In the genomic region with DNA sequence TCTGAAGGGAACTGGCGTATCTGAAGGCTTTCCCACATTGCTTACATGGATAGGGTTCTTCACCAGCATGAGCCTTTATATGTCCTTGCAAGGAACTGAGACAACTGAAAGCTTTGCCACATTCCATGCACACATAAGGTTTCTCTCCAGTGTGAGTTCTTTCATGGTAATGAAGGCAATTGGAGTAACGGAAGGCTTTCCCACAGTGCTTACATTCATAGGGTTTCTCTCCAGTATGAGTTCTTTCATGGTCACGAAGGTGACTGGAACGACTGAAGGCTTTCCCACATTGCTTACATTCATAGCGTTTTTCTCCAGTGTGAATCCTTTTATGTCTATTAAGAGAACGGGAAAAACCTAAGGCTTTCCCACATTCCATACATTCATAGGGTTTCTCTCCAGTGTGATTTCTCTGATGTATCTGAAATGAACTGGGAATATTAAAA, we compare ENCODE assay signal across 27 cellular contexts. TPM values are rescaled to one million over a fixed set of nuclear protein-coding genes. Genes with fewer than 3 reads are reported as not detected.
DNase-seq lines count a peak whose midpoint lies in the region; ATAC-seq, FAIRE-seq and TF ChIP-seq lines count a peak whose summit lies in the region.
"Had no signal": no experiment of that assay in that cellular context is flagged by ENCODE, and none has a peak within 500 bp of the region (broad histone marks: within the 10 kb centered on the region; RNA-seq: fewer than 3 reads in every experiment).

No MANE protein-coding gene starts in this region.

- no peak overlapping the region for H3K27ac Mint-ChIP-seq in CD8-positive, alpha-beta memory T cell
- no peak overlapping the region for H3K27ac Mint-ChIP-seq in activated naive CD4-positive, alpha-beta T cell treated with anti-CD3 and anti-CD28 coated beads, Interleukin-2, amount 50 U/mL, for 72 hours
- H3K27ac Mint-ChIP-seq: activated naive CD4-positive, alpha-beta T cell treated with anti-CD3 and anti-CD28 coated beads, Interleukin-2, amount 50 U/mL, for 24 hours; brain; dendritic cell treated with granulocyte-macrophage colony-stimulating factor and Interleukin-4, amounts not matched to agents 40 ng/mL and 50 ng/mL, for 4 days; HFFc6; nephron progenitor cell; T-helper 1 cell treated with Interleukin-12 subunit alpha and Interleukin-12 subunit beta and Interleukin-4 antibody, amounts not matched to agents 30 μg/mL and 1 μg/mL, for 36 hours had no signal

- H3K4me1 ChIP-seq in CD8-positive, alpha-beta memory T cell (ENCODE audit: insufficient read depth, low read length): no peaks in the 10 kb centered on the region
- H3K4me1 ChIP-seq in HUES64 (ENCODE audit: insufficient read depth, low read length): no peaks in the 10 kb centered on the region
- no peaks in the 10 kb centered on the region for H3K4me1 ChIP-seq in GM12878 (ENCODE audit: control insufficient read depth, insufficient read depth, low read length)
- H3K4me1 ChIP-seq in liver (ENCODE audit: control insufficient read depth in 4 of 4, insufficient read depth in 4 of 4, low read length in 3 of 4): no peaks in the 10 kb centered on the region
- H3K4me1 ChIP-seq: gastroesophageal sphincter, tibial nerve had no signal

- no peak for TF ChIP-seq EP300 in GM12878 (IDR thresholded peaks at IDR 0.05; ENCODE audit: borderline replicate concordance in 1 of 2, control insufficient read depth in 1 of 2, low read depth in 2 of 2, low read length in 2 of 2)

- FAIRE-seq in GM12878 (lab: Jason Lieb, UNC): no peak

- no peaks in the 10 kb centered on the region for H4K20me1 ChIP-seq in GM12878 (ENCODE audit: control insufficient read depth, insufficient read depth)

- no peaks in the 10 kb centered on the region for H3K27me3 Mint-ChIP-seq in CD8-positive, alpha-beta memory T cell
- H3K27me3 Mint-ChIP-seq: activated naive CD4-positive, alpha-beta T cell treated with anti-CD3 and anti-CD28 coated beads, Interleukin-2, amount 50 U/mL, for 24 hours; brain; dendritic cell treated with granulocyte-macrophage colony-stimulating factor and Interleukin-4, amounts not matched to agents 40 ng/mL and 50 ng/mL, for 4 days had no signal

- 92% methylated on average over 6 of the region's 6 CpGs for WGBS in HUES64
- whole genome bisulfite sequencing in GM12878 (ENCODE audit: insufficient coverage, insufficient replicate concordance, low lambda C conversion rate, missing lambda C conversion rate): 98% methylated on average over 6 of the region's 6 CpGs
- WGBS in liver: 98% methylated on average over 6 of the region's 6 CpGs

- no peak for TF ChIP-seq POLR2A in GM12878 (IDR thresholded peaks at IDR 0.05; ENCODE audit: low read depth, low read length)

- H3K36me3 Mint-ChIP-seq in CD8-positive, alpha-beta memory T cell: peaks cover 37 to 88% (median 79%) of the 10 kb centered on the region in 3 donors
- peaks cover 77 to 96% of the 10 kb centered on the region in 2 donors for H3K36me3 Mint-ChIP-seq in activated naive CD4-positive, alpha-beta T cell treated with anti-CD3 and anti-CD28 coated beads, Interleukin-2, amount 50 U/mL, for 72 hours

- peaks cover 33% of the 10 kb centered on the region for H3K36me3 ChIP-seq in CD8-positive, alpha-beta memory T cell (ENCODE audit: insufficient read depth, low read length)
- peaks cover 80% of the 10 kb centered on the region for H3K36me3 ChIP-seq in HUES64 (ENCODE audit: insufficient read depth, low read length)
- peaks cover 7 to 33% of the 10 kb centered on the region in 2 experiments for H3K36me3 ChIP-seq in GM12878 (ENCODE audit: control insufficient read depth in 2 of 2, insufficient read depth in 2 of 2, low read length in 1 of 2)
- peaks cover 5 to 38% (median 35%) of the 10 kb centered on the region in 4 donors for H3K36me3 ChIP-seq in liver (ENCODE audit: control insufficient read depth in 4 of 4, insufficient read depth in 3 of 4, low read depth in 1 of 4, low read length in 3 of 4)

- TF ChIP-seq RAD21 in GM12878 (IDR thresholded peaks at IDR 0.05; ENCODE audit: insufficient read depth, low read depth, low read length): no peak
- TF ChIP-seq RAD21 in liver (IDR thresholded peaks at IDR 0.05): no peak

- POLR2A ChIA-PET in CD8-positive, alpha-beta memory T cell (lab: Charles Lee): interaction anchor here (0.5 kb wide), 1 partner anchor 23 kb away, joined by 3 read pairs; no protein-coding TSS in a partner anchor
- POLR2A ChIA-PET in GM12878 (lab: Charles Lee): no interaction called here

- H3K79me2 ChIP-seq in GM12878 (ENCODE audit: control insufficient read depth, insufficient read depth, low read length): peaks cover 9% of the 10 kb centered on the region

- no peaks in the 10 kb centered on the region for H3K27me3 ChIP-seq in CD8-positive, alpha-beta memory T cell (ENCODE audit: insufficient read depth, low read length, poor library complexity, severe bottlenecking)
- no peaks in the 10 kb centered on the region for H3K27me3 ChIP-seq in HUES64 (ENCODE audit: insufficient read depth, low read length)
- no peaks in the 10 kb centered on the region for H3K27me3 ChIP-seq in GM12878 (replicated peaks in 1 of 2; ENCODE audit: control insufficient read depth in 2 of 2, insufficient read depth in 2 of 2, low read length in 1 of 2)
- no peaks in the 10 kb centered on the region for H3K27me3 ChIP-seq in liver (ENCODE audit: control insufficient read depth in 4 of 4, insufficient read depth in 4 of 4, low read length in 3 of 4)
- H3K27me3 ChIP-seq: gastroesophageal sphincter, tibial nerve had no signal

- no TSS peak for BruUV-seq in GM12878 (replicated peaks; lab: Mats Ljungman, UMichigan)

- peaks cover 54% of the 10 kb centered on the region for H3K9me3 ChIP-seq in CD8-positive, alpha-beta memory T cell (ENCODE audit: low read length)
- H3K9me3 ChIP-seq in HUES64 (ENCODE audit: insufficient read depth, low read depth, low read length) (peaks cover 81% of the 10 kb centered on the region), GM12878 (replicated peaks; ENCODE audit: control insufficient read depth, insufficient read depth, low read length) (peaks cover 62% of the 10 kb centered on the region), liver (ENCODE audit: control insufficient read depth in 4 of 4, low read length in 3 of 4) (peaks cover 28 to 73% (median 50%) of the 10 kb centered on the region in 4 donors)

- in situ Hi-C loops in GM12878 (cut with MboI): no loop called here

- H3K4me2 ChIP-seq in GM12878 (ENCODE audit: control insufficient read depth, insufficient read depth): no peak overlapping the region

- RAD21 ChIA-PET in GM12878 (lab: Charles Lee; ENCODE audit: unreplicated experiment): no interaction called here

- peak overlapping the region; percentile 3 for H3K4me3 ChIP-seq in CD8-positive, alpha-beta memory T cell (ENCODE audit: low read length)
- H3K4me3 ChIP-seq in HUES64 (ENCODE audit: low read length) (peak overlapping the region; percentile 15; the same call in 1 of the 2 replicates), GM12878 (no peak overlapping the region), liver (ENCODE audit: low read depth in 1 of 3, low read length in 3 of 3) (peak overlapping the region in 2 of 3 donors; percentile 33 to 36)
- H3K4me3 ChIP-seq: gastroesophageal sphincter, tibial nerve had no signal

- peaks cover 0 to under 1% (median 0%) of the 10 kb centered on the region in 3 donors for H3K4me1 Mint-ChIP-seq in CD8-positive, alpha-beta memory T cell
- H3K4me1 Mint-ChIP-seq: activated naive CD4-positive, alpha-beta T cell treated with anti-CD3 and anti-CD28 coated beads, Interleukin-2, amount 50 U/mL, for 24 hours; brain; nephron progenitor cell had no signal

- TF ChIP-seq CTCF in GM12878 (IDR thresholded peaks at IDR 0.05 in 2 of 3, conservative IDR thresholded peaks at IDR 0.05 in 1 of 3; ENCODE audit: control insufficient read depth in 2 of 3, extremely low read depth in 1 of 3, insufficient read depth in 1 of 3, low read depth in 3 of 3, low read length in 3 of 3): no peak
- TF ChIP-seq CTCF in liver (IDR thresholded peaks at IDR 0.05; ENCODE audit: low read depth, low read length, missing input control): no peak

- DNase-seq in CD8-positive, alpha-beta memory T cell: peak in 1 of 5 donors; percentile 3
- no peak for DNase-seq in GM12878 (ENCODE audit: low read depth, low spot score)
- no peak for DNase-seq in stimulated activated CD4-positive, alpha-beta T cell treated with anti-CD3 and anti-CD28 coated beads, Interleukin-1b, Interleukin-23, amount 100 ng/mL, for 48 hours
- DNase-seq in activated naive CD4-positive, alpha-beta T cell treated with anti-CD3 and anti-CD28 coated beads, Interleukin-2, amount 50 U/mL, for 72 hours (ENCODE audit: low spot score in 2 of 2): no peak
- DNase-seq: activated CD4-positive, alpha-beta T cell treated with anti-CD3 and anti-CD28 coated beads, Interleukin-2, amount 50 U/mL, for 48 hours; activated T-cell treated with anti-CD3 and anti-CD28 coated beads, Interleukin-2, amount 50 U/mL, for 1 hour; Calu3; HFFc6; left colon; midbrain; NCI-H2171 treated with DMSO at 0.1 percent for 48 hours; NCI-H774; nephron progenitor cell; stimulated activated CD4-positive, alpha-beta T cell treated with anti-CD3 and anti-CD28 coated beads, Interleukin-2, amount 100 ng/mL, for 24 hours; stimulated activated naive CD8-positive, alpha-beta T cell treated with anti-CD3 and anti-CD28 coated beads, Interleukin-15, Interleukin-2, amounts not matched to agents 100 U/mL and 50 U/mL, for 24 hours; WERI-Rb-1 had no signal

- intact Hi-C loops in GM12878 (cut with micrococcal nuclease; ENCODE audit: unreplicated experiment): no loop called here

- H3K9me3 Mint-ChIP-seq in CD8-positive, alpha-beta memory T cell: peaks cover 41 to 92% (median 89%) of the 10 kb centered on the region in 5 donors
- H3K9me3 Mint-ChIP-seq in activated naive CD4-positive, alpha-beta T cell treated with anti-CD3 and anti-CD28 coated beads, Interleukin-2, amount 50 U/mL, for 72 hours: peaks cover 20 to 33% of the 10 kb centered on the region in 2 donors

- SMC1A ChIA-PET in GM12878 (lab: Charles Lee; ENCODE audit: uncharacterized antibody, unreplicated experiment): no interaction called here

- no peak overlapping the region for H3K9ac ChIP-seq in HUES64 (ENCODE audit: low read depth, low read length)
- no peak overlapping the region for H3K9ac ChIP-seq in GM12878 (ENCODE audit: control insufficient read depth, insufficient read depth, low read length)
- H3K9ac ChIP-seq in liver (ENCODE audit: low read depth in 1 of 2, low read length in 2 of 2): no peak overlapping the region

- no peak for ATAC-seq in GM12878
- ATAC-seq in HG02798 (IDR thresholded peaks at IDR 0.05; ENCODE audit: poor library complexity, unreplicated experiment): no peak
- ATAC-seq in GM21367 (IDR thresholded peaks at IDR 0.05; ENCODE audit: unreplicated experiment): no peak
- no peak for ATAC-seq in activated naive CD4-positive, alpha-beta T cell treated with anti-CD3 and anti-CD28 coated beads, Interleukin-2, amount 50 U/mL, for 72 hours
- ATAC-seq: gastroesophageal sphincter; left colon; stimulated activated naive CD8-positive, alpha-beta T cell treated with anti-CD3 and anti-CD28 coated beads, Interleukin-15, Interleukin-2, amounts not matched to agents 100 U/mL and 50 U/mL, for 24 hours had no signal

- H3K4me3 Mint-ChIP-seq in CD8-positive, alpha-beta memory T cell: no peak overlapping the region
- H3K4me3 Mint-ChIP-seq: activated naive CD4-positive, alpha-beta T cell treated with anti-CD3 and anti-CD28 coated beads, Interleukin-2, amount 50 U/mL, for 24 hours; brain; dendritic cell treated with granulocyte-macrophage colony-stimulating factor and Interleukin-4, amounts not matched to agents 40 ng/mL and 50 ng/mL, for 4 days; HFFc6; nephron progenitor cell; T-helper 1 cell treated with Interleukin-12 subunit alpha and Interleukin-12 subunit beta and Interleukin-4 antibody, amounts not matched to agents 30 μg/mL and 1 μg/mL, for 36 hours had no signal

- no peak overlapping the region for H2AFZ ChIP-seq in GM12878 (ENCODE audit: control insufficient read depth, low read depth, low read length)

- no peak overlapping the region for H3K27ac ChIP-seq in CD8-positive, alpha-beta memory T cell (ENCODE audit: low read depth, low read length)
- no peak overlapping the region for H3K27ac ChIP-seq in HUES64 (ENCODE audit: low read depth, low read length)
- H3K27ac ChIP-seq in GM12878 (ENCODE audit: control insufficient read depth, insufficient read depth): no peak overlapping the region
- no peak overlapping the region for H3K27ac ChIP-seq in liver (ENCODE audit: low read depth in 1 of 2, low read length in 2 of 2)
- H3K27ac ChIP-seq: epithelial cell of prostate, gastroesophageal sphincter, tibial nerve, WERI-Rb-1 had no signal

- CTCF ChIA-PET in CD8-positive, alpha-beta memory T cell (lab: Charles Lee): no interaction called here
- CTCF ChIA-PET in GM12878 (lab: Yijun Ruan, JAX): no interaction called here

RNA-seq across cellular contexts. Expression of a gene that starts 15.0 kb away (rescaled TPM):
- 10 to 100 TPM; 21.0 to 23.5 TPM for total RNA-seq in CD8-positive, alpha-beta memory T cell
- 5.6 TPM for polyA plus RNA-seq in CD8-positive, alpha-beta memory T cell
- 21.4 TPM for polyA plus RNA-seq in HUES64 (2013, experiment 1 of 2)
- polyA plus RNA-seq in HUES64 (2013, experiment 2 of 2): 21.3 TPM
- total RNA-seq in GM12878 (2013; cell fraction: nucleolus; rRNA removed): 57.7 and 58.8 TPM in 2 replicates
- total RNA-seq in GM12878 (2014; rRNA removed): 27.5 and 32.9 TPM in 2 replicates
- 37.5 and 38.5 TPM in 2 replicates for total RNA-seq in GM12878 (2014; rRNA removed; fragmentation: Illumina TruSeq; extraction: Trizol)
- total RNA-seq in GM12878 (2021): 24.4 and 25.8 TPM in 2 replicates
- 3.5 TPM for polyA plus RNA-seq in GM12878 (2011; ENCODE audit: low read depth)
- polyA plus RNA-seq in GM12878 (2011; rRNA removed): 13.2 and 19.7 TPM in 2 replicates
- polyA plus RNA-seq in GM12878 (2011; cell fraction: cytosol; rRNA removed): 7.0 and 7.5 TPM in 2 replicates
- 9.6 and 12.6 TPM in 2 replicates for polyA plus RNA-seq in GM12878 (2011; cell fraction: nucleus; rRNA removed)
- 4.4 and 5.4 TPM in 2 replicates for polyA plus RNA-seq in GM12878 (2012)
- polyA plus RNA-seq in GM12878 (2014; fragmentation: Illumina TruSeq; extraction: Trizol): 14.1 and 15.1 TPM in 2 replicates
- 1 to 10 TPM; 6.8 to 7.3 TPM for polyA plus RNA-seq in GM12878 (2014; fragmentation: Nextera tagmentation; extraction: Ambion mirVana)
- 6.7 and 7.7 TPM in 2 replicates for polyA plus RNA-seq in GM12878 (2014; rRNA removed)
- 10 to 100 TPM; 11.4 to 11.8 TPM for polyA plus RNA-seq in GM12878 (2016; fragmentation: Nextera tagmentation; extraction: Ambion mirVana)
- polyA minus RNA-seq in GM12878 (2011; rRNA and poly(A)+ RNA removed): 59.9 and 85.9 TPM in 2 replicates
- 25.0 and 35.7 TPM in 2 replicates for polyA minus RNA-seq in GM12878 (2011; cell fraction: cytosol; rRNA and poly(A)+ RNA removed)
- polyA minus RNA-seq in GM12878 (2011; cell fraction: nucleus; rRNA and poly(A)+ RNA removed): 16.2 and 25.0 TPM in 2 replicates
- total RNA-seq in liver: 10 to 100 TPM; 12.1 to 19.7 TPM
- 1 to 10 TPM; 1.1 to 1.7 TPM for polyA plus RNA-seq in liver
- total RNA-seq in activated naive CD4-positive, alpha-beta T cell treated with anti-CD3 and anti-CD28 coated beads, Interleukin-2, amount 50 U/mL, for 72 hours: 10 to 100 TPM; 11.0 to 13.2 TPM

RNA-seq across cellular contexts. Expression of a gene that starts 52.7 kb away (rescaled TPM):
- total RNA-seq in CD8-positive, alpha-beta memory T cell: 1 to 10 TPM; 9.4 to 10.0 TPM
- polyA plus RNA-seq in CD8-positive, alpha-beta memory T cell: 15.7 TPM
- polyA plus RNA-seq in HUES64 (2013, experiment 1 of 2): 13.4 TPM
- polyA plus RNA-seq in HUES64 (2013, experiment 2 of 2): 14.9 TPM
- 15.3 and 18.1 TPM in 2 replicates for total RNA-seq in GM12878 (2013; cell fraction: nucleolus; rRNA removed)
- 9.5 and 10.7 TPM in 2 replicates for total RNA-seq in GM12878 (2014; rRNA removed)
- 10.9 and 11.1 TPM in 2 replicates for total RNA-seq in GM12878 (2014; rRNA removed; fragmentation: Illumina TruSeq; extraction: Trizol)
- 5.8 and 5.9 TPM in 2 replicates for total RNA-seq in GM12878 (2021)
- polyA plus RNA-seq in GM12878 (2011; ENCODE audit: low read depth): 4.9 TPM
- polyA plus RNA-seq in GM12878 (2011; rRNA removed): 4.8 and 7.1 TPM in 2 replicates
- 2.6 and 3.2 TPM in 2 replicates for polyA plus RNA-seq in GM12878 (2011; cell fraction: cytosol; rRNA removed)
- polyA plus RNA-seq in GM12878 (2011; cell fraction: nucleus; rRNA removed): 2.2 and 2.6 TPM in 2 replicates
- polyA plus RNA-seq in GM12878 (2012): 4.3 and 5.4 TPM in 2 replicates
- 8.0 and 9.3 TPM in 2 replicates for polyA plus RNA-seq in GM12878 (2014; fragmentation: Illumina TruSeq; extraction: Trizol)
- 1 to 10 TPM; 5.2 to 5.6 TPM for polyA plus RNA-seq in GM12878 (2014; fragmentation: Nextera tagmentation; extraction: Ambion mirVana)
- polyA plus RNA-seq in GM12878 (2014; rRNA removed): 3.5 and 6.5 TPM in 2 replicates
- polyA plus RNA-seq in GM12878 (2016; fragmentation: Nextera tagmentation; extraction: Ambion mirVana): 1 to 10 TPM; 4.9 to 5.1 TPM
- polyA minus RNA-seq in GM12878 (2011; rRNA and poly(A)+ RNA removed): 4.1 and 7.2 TPM in 2 replicates
- polyA minus RNA-seq in GM12878 (2011; cell fraction: cytosol; rRNA and poly(A)+ RNA removed): 2.1 and 2.5 TPM in 2 replicates
- polyA minus RNA-seq in GM12878 (2011; cell fraction: nucleus; rRNA and poly(A)+ RNA removed): 4.4 and 7.1 TPM in 2 replicates
- 1 to 10 TPM; 2.3 to 4.2 TPM for total RNA-seq in liver
- 1 to 10 TPM; 1.2 to 2.2 TPM for polyA plus RNA-seq in liver
- total RNA-seq in activated naive CD4-positive, alpha-beta T cell treated with anti-CD3 and anti-CD28 coated beads, Interleukin-2, amount 50 U/mL, for 72 hours: 10 to 100 TPM in 1 of 2 donors, 1 to 10 TPM in 1; 6.2 to 10.1 TPM
